ENCODE assay signal across 8 cellular contexts in genomic region chr16:66651474-66651765, GRCh38. TPM values are rescaled to one million over a fixed set of nuclear protein-coding genes. Genes with fewer than 3 reads are reported as not detected.
DNase-seq lines count a peak whose midpoint lies in the region; ATAC-seq lines count a peak whose summit lies in the region.

No MANE protein-coding gene starts in this region.

- H3K9me3 ChIP-seq in T-helper 17 cell (ENCODE audit: control insufficient read depth, low read length, poor library complexity, severe bottlenecking) (no peaks in the 10 kb centered on the region), iPS-15b (ENCODE audit: control insufficient read depth, insufficient read depth, low read length) (no peaks in the 10 kb centered on the region), stomach smooth muscle (ENCODE audit: control insufficient read depth in 2 of 2, low read length in 2 of 2) (no peaks in the 10 kb centered on the region)

- H3K4me1 ChIP-seq in iPS-15b (ENCODE audit: control insufficient read depth, insufficient read depth, low read length), result peaks cover 12% of the 10 kb centered on the region
- peaks cover 5% of the 10 kb centered on the region for H3K4me1 ChIP-seq in stomach smooth muscle (ENCODE audit: control insufficient read depth, insufficient read depth, low read length)

- H3K36me3 Mint-ChIP-seq in activated naive CD4-positive, alpha-beta T cell treated with anti-CD3 and anti-CD28 coated beads for 36 hours (ENCODE audit: low read depth), result no peaks in the 10 kb centered on the region
- no peaks in the 10 kb centered on the region for H3K36me3 Mint-ChIP-seq in activated naive CD4-positive, alpha-beta T cell treated with anti-CD3 and anti-CD28 coated beads, Interleukin-2, amount 50 U/mL, for 72 hours
- peaks cover 5% of the 10 kb centered on the region for H3K36me3 Mint-ChIP-seq in T-helper 17 cell (ENCODE audit: low read depth)

- H3K27ac Mint-ChIP-seq in activated naive CD4-positive, alpha-beta T cell treated with anti-CD3 and anti-CD28 coated beads for 36 hours, result no peak overlapping the region
- H3K27ac Mint-ChIP-seq in activated naive CD4-positive, alpha-beta T cell treated with anti-CD3 and anti-CD28 coated beads, Interleukin-2, amount 50 U/mL, for 72 hours, result no peak overlapping the region
- no peak overlapping the region for H3K27ac Mint-ChIP-seq in T-helper 17 cell

- no peaks in the 10 kb centered on the region for H3K27me3 ChIP-seq in iPS-15b (ENCODE audit: control insufficient read depth, insufficient read depth, low read length)
- H3K27me3 ChIP-seq in stomach smooth muscle (ENCODE audit: control insufficient read depth in 1 of 2, insufficient read depth in 2 of 2, low read length in 2 of 2), result no peaks in the 10 kb centered on the region

- CTCF ChIA-PET in activated naive CD4-positive, alpha-beta T cell treated with anti-CD3 and anti-CD28 coated beads for 36 hours (lab: Charles Lee), result interaction anchor here (0.7 to 2.5 kb wide), 39 partner anchors 10 to 246 kb away, joined by 3 to 41 read pairs (median 5); partner anchors contain the start of genes CMTM4, DYNC1LI2 and NAE1

- no peaks in the 10 kb centered on the region for H3K27me3 Mint-ChIP-seq in activated naive CD4-positive, alpha-beta T cell treated with anti-CD3 and anti-CD28 coated beads for 36 hours (ENCODE audit: low read depth)
- H3K27me3 Mint-ChIP-seq in T-helper 17 cell, result peaks cover 18% of the 10 kb centered on the region

- no peak overlapping the region for H3K27ac ChIP-seq in stomach smooth muscle (ENCODE audit: low read length)

- peak overlapping the region; percentile 68 for H3K4me3 Mint-ChIP-seq in activated naive CD4-positive, alpha-beta T cell treated with anti-CD3 and anti-CD28 coated beads for 36 hours
- H3K4me3 Mint-ChIP-seq in T-helper 17 cell, result peak overlapping the region; percentile 63

- H3K4me3 ChIP-seq in iPS-15b (ENCODE audit: low read depth, low read length), result peak overlapping the region; percentile 38
- peak overlapping the region; percentile 46 to 60 for H3K4me3 ChIP-seq in stomach smooth muscle (ENCODE audit: low read length in 2 of 2)

- ATAC-seq in activated naive CD4-positive, alpha-beta T cell treated with anti-CD3 and anti-CD28 coated beads, Interleukin-2, amount 50 U/mL, for 72 hours, result no peak
- ATAC-seq in T-helper 17 cell (no peak), HG03045 (IDR thresholded peaks at IDR 0.05; ENCODE audit: unreplicated experiment) (no peak), GM21717 (IDR thresholded peaks at IDR 0.05; ENCODE audit: unreplicated experiment) (no peak)

- no peaks in the 10 kb centered on the region for H3K9me3 Mint-ChIP-seq in activated naive CD4-positive, alpha-beta T cell treated with anti-CD3 and anti-CD28 coated beads for 36 hours
- H3K9me3 Mint-ChIP-seq in activated naive CD4-positive, alpha-beta T cell treated with anti-CD3 and anti-CD28 coated beads, Interleukin-2, amount 50 U/mL, for 72 hours, result no peaks in the 10 kb centered on the region

- DNase-seq in activated naive CD4-positive, alpha-beta T cell treated with anti-CD3 and anti-CD28 coated beads for 36 hours, result no peak
- DNase-seq in activated naive CD4-positive, alpha-beta T cell treated with anti-CD3 and anti-CD28 coated beads, Interleukin-2, amount 50 U/mL, for 72 hours (ENCODE audit: low spot score in 2 of 2), result no peak
- DNase-seq in T-helper 17 cell, result no peak
- DNase-seq in stimulated activated CD4-positive, alpha-beta T cell treated with anti-CD3 and anti-CD28 coated beads, Interleukin-2, amount 100 ng/mL, for 48 hours, result no peak

- H3K4me1 Mint-ChIP-seq in activated naive CD4-positive, alpha-beta T cell treated with anti-CD3 and anti-CD28 coated beads for 36 hours (ENCODE audit: low read depth), result peaks cover 13% of the 10 kb centered on the region
- H3K4me1 Mint-ChIP-seq in T-helper 17 cell, result peaks cover 9% of the 10 kb centered on the region

- H3K36me3 ChIP-seq in iPS-15b (ENCODE audit: control insufficient read depth, insufficient read depth, low read length) (no peaks in the 10 kb centered on the region), stomach smooth muscle (ENCODE audit: control insufficient read depth in 2 of 2, insufficient read depth in 2 of 2, low read length in 2 of 2) (no peaks in the 10 kb centered on the region)

- H3K9ac ChIP-seq in iPS-15b (ENCODE audit: low read depth, low read length) (no peak overlapping the region), stomach smooth muscle (ENCODE audit: low read length in 2 of 2) (no peak overlapping the region)

- intact Hi-C loops in activated naive CD4-positive, alpha-beta T cell treated with anti-CD3 and anti-CD28 coated beads for 36 hours (cut with micrococcal nuclease), result loop anchor here (1.0 to 5.0 kb wide), 6 partner anchors 43 to 243 kb away; partner anchors contain the start of gene DYNC1LI2

RNA-seq across cellular contexts. Expression of gene CMTM4, which starts 45.1 kb away (rescaled TPM):
- total RNA-seq in activated naive CD4-positive, alpha-beta T cell treated with anti-CD3 and anti-CD28 coated beads for 36 hours, result 1 to 10 TPM; 4.6 to 4.7 TPM
- 1 to 10 TPM; 2.4 to 3.3 TPM for total RNA-seq in activated naive CD4-positive, alpha-beta T cell treated with anti-CD3 and anti-CD28 coated beads, Interleukin-2, amount 50 U/mL, for 72 hours
- total RNA-seq in T-helper 17 cell, result 1 to 10 TPM; 1.1 to 1.5 TPM

RNA-seq across cellular contexts. Expression of gene CMTM3, which starts 46.9 kb away (rescaled TPM):
- total RNA-seq in activated naive CD4-positive, alpha-beta T cell treated with anti-CD3 and anti-CD28 coated beads for 36 hours, result 10 to 100 TPM; 33.7 to 35.3 TPM
- 10 to 100 TPM; 40.0 to 74.0 TPM for total RNA-seq in activated naive CD4-positive, alpha-beta T cell treated with anti-CD3 and anti-CD28 coated beads, Interleukin-2, amount 50 U/mL, for 72 hours
- total RNA-seq in T-helper 17 cell, result 10 to 100 TPM; 60.5 to 74.6 TPM
